In genomic region chr11:61580292-61580888, GRCh38 we compare ENCODE assay signal across 7 cellular contexts. TPM values are rescaled to one million over a fixed set of nuclear protein-coding genes. Genes with fewer than 3 reads are reported as not detected.
DNase-seq lines count a peak whose midpoint lies in the region; ATAC-seq and TF ChIP-seq lines count a peak whose summit lies in the region.

No MANE protein-coding gene starts in this region.

- no peaks in the 10 kb centered on the region for H3K36me3 Mint-ChIP-seq in H9 (ENCODE audit: insufficient read depth in 1 of 3, low read depth in 3 of 3)

- H3K4me1 ChIP-seq in H9 (ENCODE audit: insufficient read depth, low read length) (0 out of 2 replicates have a peak, but pooled peaks cover 2% of the 10 kb centered on the region), Panc1 (ENCODE audit: control insufficient read depth, insufficient read depth, low read length) (no peaks in the 10 kb centered on the region), right atrium auricular region (peaks cover 5 to 45% of the 10 kb centered on the region in 2 donors), smooth muscle cell (ENCODE audit: low read depth) (peaks cover 7% of the 10 kb centered on the region)

- in situ Hi-C loops in Panc1 (cut with HindIII; ENCODE audit: low pct_unique_long_range_greater_than_20kb, low sequenced_read_pairs) = no loop called here

- BruUV-seq in Panc1 (replicated peaks; lab: Mats Ljungman, UMichigan) = no TSS peak

- peaks cover 7% of the 10 kb centered on the region; the same call in 1 of the 2 replicates for H3K27me3 ChIP-seq in H9 (ENCODE audit: insufficient read depth, low read length)
- peaks cover 6% of the 10 kb centered on the region; the same call in 1 of the 2 replicates for H3K27me3 ChIP-seq in Panc1 (ENCODE audit: control insufficient read depth, insufficient read depth, low read length)
- no peaks in the 10 kb centered on the region for H3K27me3 ChIP-seq in right atrium auricular region
- peaks cover 18% of the 10 kb centered on the region for H3K27me3 ChIP-seq in smooth muscle cell (ENCODE audit: low read depth)

- H2BK120ac ChIP-seq in H9 (ENCODE audit: low read depth, low read length, poor library complexity, severe bottlenecking) = no peak overlapping the region

- no peak overlapping the region; the same call in 1 of the 2 replicates for H3K14ac ChIP-seq in H9 (ENCODE audit: insufficient read depth, low read length)

- no peak overlapping the region for H3K4ac ChIP-seq in H9 (ENCODE audit: low read depth, low read length)

- H3K4me2 ChIP-seq in H9 (ENCODE audit: insufficient read depth, insufficient read length, low read length) = peak overlapping the region; percentile 48
- peak overlapping the region; percentile 86 for H3K4me2 ChIP-seq in smooth muscle cell

- H2BK12ac ChIP-seq in H9 (ENCODE audit: insufficient read length, low read depth, low read length) = no peak overlapping the region

- no peak overlapping the region for H3K56ac ChIP-seq in H9 (ENCODE audit: insufficient read length, low read depth, low read length)

- no peak overlapping the region for H2BK15ac ChIP-seq in H9 (ENCODE audit: low read depth, low read length)

- no peak overlapping the region for H3K23ac ChIP-seq in H9 (ENCODE audit: insufficient read length, low read depth, low read length)

- H3K9me3 ChIP-seq in H9 (ENCODE audit: control insufficient read depth, low read depth, low read length) (no peaks in the 10 kb centered on the region), Panc1 (ENCODE audit: control insufficient read depth, insufficient read depth, low read depth, low read length) (no peaks in the 10 kb centered on the region), right atrium auricular region (no peaks in the 10 kb centered on the region), smooth muscle cell (replicated peaks; ENCODE audit: low read depth) (no peaks in the 10 kb centered on the region)

- TF ChIP-seq CTCF in H9 (conservative IDR thresholded peaks at IDR 0.05) (no peak; the same call in 2 of the 3 replicates), Panc1 (IDR thresholded peaks at IDR 0.05) (no peak), right atrium auricular region (IDR thresholded peaks at IDR 0.05) (peak in 1 of 2 donors; percentile 55), smooth muscle cell (IDR thresholded peaks at IDR 0.05; ENCODE audit: borderline replicate concordance, insufficient read depth, poor library complexity, severe bottlenecking) (no peak)

- H2AFZ ChIP-seq in H9 (ENCODE audit: low read length) (no peak overlapping the region), smooth muscle cell (ENCODE audit: low read depth) (no peak overlapping the region)

- H2AK5ac ChIP-seq in H9 (ENCODE audit: insufficient read length, low read length) = no peak overlapping the region

- ATAC-seq in Panc1 = peak; percentile 19
- no peak for ATAC-seq in GM21528 (IDR thresholded peaks at IDR 0.05; ENCODE audit: low FRiP score, unreplicated experiment)

- H3K79me2 ChIP-seq in H9 (ENCODE audit: insufficient read depth, low read length) = no peaks in the 10 kb centered on the region
- H3K79me2 ChIP-seq in smooth muscle cell (ENCODE audit: low read depth) = no peaks in the 10 kb centered on the region

- POLR2A ChIA-PET in Panc1 (lab: Charles Lee) = no interaction called here

- H3K27ac Mint-ChIP-seq in H9 = no peak overlapping the region

- CTCF ChIA-PET in Panc1 (lab: Charles Lee) = interaction anchor here (0.6 kb wide), 2 partner anchors 9 to 13 kb away, joined by 4 read pairs; no protein-coding TSS in a partner anchor

- H4K20me1 ChIP-seq in H9 (ENCODE audit: control insufficient read depth, insufficient read depth, insufficient read length) = no peaks in the 10 kb centered on the region
- H4K20me1 ChIP-seq in smooth muscle cell (ENCODE audit: low read depth) = no peaks in the 10 kb centered on the region

- H2BK5ac ChIP-seq in H9 (ENCODE audit: insufficient read length, low read length) = no peak overlapping the region

- no peaks in the 10 kb centered on the region for H3F3A ChIP-seq in smooth muscle cell (ENCODE audit: low read depth)

- H3K27me3 Mint-ChIP-seq in H9 (ENCODE audit: low read depth) = peaks cover 61% of the 10 kb centered on the region

- H4K8ac ChIP-seq in H9 (replicated peaks; ENCODE audit: insufficient read length, low read depth, low read length) = no peak overlapping the region

- no peaks in the 10 kb centered on the region for H3K79me1 ChIP-seq in H9 (ENCODE audit: insufficient read depth, low read depth, low read length, poor library complexity, severe bottlenecking)

- intact Hi-C loops in Panc1 (cut with micrococcal nuclease; ENCODE audit: unreplicated experiment) = loop anchor here (2.0 kb wide), 1 partner anchor 48 kb away; no protein-coding TSS in a partner anchor

- H3K4me3 Mint-ChIP-seq in H9 = peak overlapping the region; percentile 62 to 90

- DNase-seq in H9 (no peak), Panc1 (ENCODE audit: low read depth, low spot score) (no peak), right atrium auricular region (ENCODE audit: low spot score) (no peak), smooth muscle cell (lab: John Stamatoyannopoulos, UW; ENCODE audit: unreplicated experiment) (no peak), hippocampal formation (lab: John Stamatoyannopoulos, UW) (no peak), NCI-H1048 (lab: John Stamatoyannopoulos, UW) (no peak)

- H3K23me2 ChIP-seq in H9 (ENCODE audit: insufficient read length, low read depth, low read length, poor library complexity, severe bottlenecking) = peaks cover 10% of the 10 kb centered on the region

- H3K9ac ChIP-seq in H9 (ENCODE audit: extremely low read depth, insufficient read length, low read length) (no peak overlapping the region), smooth muscle cell (ENCODE audit: low read depth) (no peak overlapping the region)

- WGBS in H9 (ENCODE audit: extremely low coverage, insufficient read length, low lambda C conversion rate) = no CpG with 5 or more reads among the region's 59 CpGs
- 4% methylated on average over 48 of the region's 59 CpGs for WGBS in smooth muscle cell (ENCODE audit: low lambda C conversion rate)

- H3K27ac ChIP-seq in H9 (ENCODE audit: insufficient read length, low read depth, low read length) = no peak overlapping the region
- H3K27ac ChIP-seq in Panc1 (ENCODE audit: low read length) = no peak overlapping the region
- H3K27ac ChIP-seq in right atrium auricular region = peak overlapping the region; percentile 60 to 70
- no peak overlapping the region for H3K27ac ChIP-seq in smooth muscle cell (ENCODE audit: low read depth)

- H4K5ac ChIP-seq in H9 (ENCODE audit: insufficient read length, low read depth, low read length) = no peak overlapping the region

- H3K4me3 ChIP-seq in Panc1 (ENCODE audit: low read depth in 2 of 2, low read length in 2 of 2) (peak overlapping the region; percentile 41 to 47), right atrium auricular region (peak overlapping the region; percentile 60 to 63), smooth muscle cell (peak overlapping the region; percentile 52)

- H2BK20ac ChIP-seq in H9 (ENCODE audit: low read depth, low read length, poor library complexity, severe bottlenecking) = no peak overlapping the region

- H3K36me3 ChIP-seq in Panc1 (ENCODE audit: control insufficient read depth, insufficient read depth, low read length) (no peaks in the 10 kb centered on the region; the same call in 1 of the 2 replicates), right atrium auricular region (no peaks in the 10 kb centered on the region), smooth muscle cell (ENCODE audit: low read depth) (no peaks in the 10 kb centered on the region)

- no peaks in the 10 kb centered on the region; a peak in 1 of 5 replicates for H3K9me3 Mint-ChIP-seq in H9

- no peak overlapping the region for H3K18ac ChIP-seq in H9 (ENCODE audit: insufficient read length, low read depth, low read length)

- peaks cover 50 to 69% of the 10 kb centered on the region in 2 experiments for H3K4me1 Mint-ChIP-seq in H9

- H4K91ac ChIP-seq in H9 (ENCODE audit: insufficient read length, low read depth, low read length) = no peak overlapping the region

- H3T11ph ChIP-seq in H9 (ENCODE audit: low read length) = no peak overlapping the region

RNA-seq across cellular contexts. Expression of gene SYT7, which starts 0.5 kb away (rescaled TPM):
- total RNA-seq in H9 (2021) (7.0 and 8.8 TPM in 2 replicates), Panc1 (2021; ENCODE audit: unreplicated experiment) (2.5 TPM), right atrium auricular region (10 to 100 TPM; 19.2 to 23.6 TPM), smooth muscle cell (3.7 and 4.0 TPM in 2 replicates)
- polyA plus RNA-seq in Panc1 (2012; ENCODE audit: insufficient read length) = 4.2 TPM
- 0.79 and 4.8 TPM in 2 replicates for polyA plus RNA-seq in smooth muscle cell

Comparison
In these comparisons a context has a peak if more than half of its experiments do, and no peak if none do; other contexts are left out.
1. H3K27ac ChIP-seq: peak in right atrium auricular region (2 of 2); none in H9 (single experiment), Panc1 (single experiment) and smooth muscle cell (single experiment).
2. Peak in every context shown above with its lines, with median percentiles within 50 percentile points of each other: H3K4me3 ChIP-seq.